12 cellular contexts compared by ENCODE assay signal in genomic region chr3:4988815-4989648, GRCh38. TPM values are rescaled to one million over a fixed set of nuclear protein-coding genes. Genes with fewer than 3 reads are reported as not detected.
DNase-seq lines count a peak whose midpoint lies in the region; ATAC-seq, FAIRE-seq and TF ChIP-seq lines count a peak whose summit lies in the region.
"Had no signal": no experiment of that assay in that cellular context is flagged by ENCODE, and none has a peak within 500 bp of the region (broad histone marks: within the 10 kb centered on the region; RNA-seq: fewer than 3 reads in every experiment).

No MANE protein-coding gene starts in this region.

- H3K79me2 ChIP-seq in ACC112 (ENCODE audit: control insufficient read depth, insufficient read depth, low read length, unreplicated experiment): peaks cover 6% of the 10 kb centered on the region

- POLR2A ChIA-PET in Caco-2 (lab: Charles Lee): no interaction called here

- H3K4me1 ChIP-seq in ACC112 (ENCODE audit: control insufficient read depth, insufficient read depth, low read length, unreplicated experiment): peaks cover 58% of the 10 kb centered on the region
- peaks cover 0 to 7% of the 10 kb centered on the region in 2 donors for H3K4me1 ChIP-seq in small intestine (ENCODE audit: control insufficient read depth in 2 of 2, insufficient read depth in 1 of 2, low read depth in 1 of 2, low read length in 1 of 2)
- peaks cover 17% of the 10 kb centered on the region for H3K4me1 ChIP-seq in Caco-2

- H3K4me1 Mint-ChIP-seq in dendritic cell treated with granulocyte-macrophage colony-stimulating factor and Interleukin-4, amounts not matched to agents 40 ng/mL and 50 ng/mL, for 4 days (ENCODE audit: low read depth): peaks cover 60% of the 10 kb centered on the region
- peaks cover 31 to 39% of the 10 kb centered on the region in 2 donors for H3K4me1 Mint-ChIP-seq in natural killer cell
- H3K4me1 Mint-ChIP-seq in Caco-2 (ENCODE audit: low read depth, unreplicated experiment): peaks cover 22% of the 10 kb centered on the region

- peaks cover 22% of the 10 kb centered on the region for H3K36me3 Mint-ChIP-seq in dendritic cell treated with granulocyte-macrophage colony-stimulating factor and Interleukin-4, amounts not matched to agents 40 ng/mL and 50 ng/mL, for 4 days (ENCODE audit: low read depth)
- peaks cover under 1% of the 10 kb centered on the region for H3K36me3 Mint-ChIP-seq in natural killer cell
- peaks cover 5% of the 10 kb centered on the region for H3K36me3 Mint-ChIP-seq in Caco-2 (ENCODE audit: insufficient read depth, unreplicated experiment)
- H3K36me3 Mint-ChIP-seq: activated naive CD8-positive, alpha-beta T cell had no signal

- peak overlapping the region; percentile 80 for H3K27ac Mint-ChIP-seq in dendritic cell treated with granulocyte-macrophage colony-stimulating factor and Interleukin-4, amounts not matched to agents 40 ng/mL and 50 ng/mL, for 4 days
- H3K27ac Mint-ChIP-seq in natural killer cell (peak overlapping the region; percentile 53 to 100), Caco-2 (ENCODE audit: unreplicated experiment) (no peak overlapping the region)
- H3K27ac Mint-ChIP-seq: activated naive CD8-positive, alpha-beta T cell had no signal

- H3K4me3 ChIP-seq in ACC112 (ENCODE audit: low read depth, low read length) (no peak overlapping the region), small intestine (ENCODE audit: low read depth in 1 of 2, low read length in 2 of 2) (no peak overlapping the region), Caco-2 (ENCODE audit: low read depth, low read length) (no peak overlapping the region)

- CTCF ChIA-PET in Caco-2 (lab: Charles Lee): no interaction called here

- H2AFZ ChIP-seq in ACC112 (ENCODE audit: low read length, unreplicated experiment): peak overlapping the region; percentile 47

- H3K9me3 Mint-ChIP-seq in dendritic cell treated with granulocyte-macrophage colony-stimulating factor and Interleukin-4, amounts not matched to agents 40 ng/mL and 50 ng/mL, for 4 days: no peaks in the 10 kb centered on the region
- H3K9me3 Mint-ChIP-seq in natural killer cell (no peaks in the 10 kb centered on the region), Caco-2 (ENCODE audit: unreplicated experiment) (no peaks in the 10 kb centered on the region)

- DNase-seq in LHCN-M2 (ENCODE audit: low read depth): peak; percentile 42
- DNase-seq in natural killer cell: no peak
- DNase-seq in small intestine: no peak
- no peak for DNase-seq in Caco-2
- DNase-seq in retina: no peak
- DNase-seq: DND-41; SIG-M5; stimulated activated CD4-positive, alpha-beta T cell treated with anti-CD3 and anti-CD28 coated beads, Interleukin-12 subunit alpha, Interleukin-12 subunit beta, amount 100 ng/mL, for 4 hours had no signal

- H3K9me3 ChIP-seq in small intestine (ENCODE audit: control insufficient read depth, low read depth) (no peaks in the 10 kb centered on the region), Caco-2 (no peaks in the 10 kb centered on the region)

- no peaks in the 10 kb centered on the region for H3K27me3 Mint-ChIP-seq in dendritic cell treated with granulocyte-macrophage colony-stimulating factor and Interleukin-4, amounts not matched to agents 40 ng/mL and 50 ng/mL, for 4 days
- no peaks in the 10 kb centered on the region for H3K27me3 Mint-ChIP-seq in natural killer cell (ENCODE audit: low read depth in 2 of 2)
- no peaks in the 10 kb centered on the region for H3K27me3 Mint-ChIP-seq in Caco-2 (ENCODE audit: insufficient read depth, unreplicated experiment)
- H3K27me3 Mint-ChIP-seq: activated naive CD8-positive, alpha-beta T cell had no signal

- H3K27me3 ChIP-seq in ACC112 (ENCODE audit: insufficient read depth, low read length): no peaks in the 10 kb centered on the region
- H3K27me3 ChIP-seq in small intestine (ENCODE audit: control insufficient read depth in 2 of 2, insufficient read depth in 2 of 2, low read length in 2 of 2): no peaks in the 10 kb centered on the region
- H3K27me3 ChIP-seq in Caco-2 (replicated peaks; ENCODE audit: control insufficient read depth, insufficient read depth, low read length): no peaks in the 10 kb centered on the region

- intact Hi-C loops in dendritic cell treated with granulocyte-macrophage colony-stimulating factor and Interleukin-4, amounts not matched to agents 40 ng/mL and 50 ng/mL, for 4 days (cut with micrococcal nuclease): no loop called here
- intact Hi-C loops in natural killer cell (cut with micrococcal nuclease) (loop anchor here (10.0 kb wide), 1 partner anchor 634 kb away; no protein-coding TSS in a partner anchor), Caco-2 (cut with micrococcal nuclease; ENCODE audit: unreplicated experiment) (no loop called here)

- peak overlapping the region; percentile 71 for H3K27ac ChIP-seq in ACC112 (ENCODE audit: low read depth, low read length)
- peak overlapping the region in 1 of 2 donors; percentile 48 for H3K27ac ChIP-seq in small intestine (ENCODE audit: low read depth in 1 of 2, low read length in 1 of 2)

- WGBS in small intestine, 3 donors: 58 to 63% (median 61%) methylated on average over 14 of the region's 14 CpGs

- TF ChIP-seq CTCF in natural killer cell (IDR thresholded peaks at IDR 0.05) (no peak), Caco-2 (IDR thresholded peaks at IDR 0.05; ENCODE audit: insufficient read depth in 1 of 2, low read depth in 1 of 2, low read length in 1 of 2, severe bottlenecking in 1 of 2, unreplicated experiment in 1 of 2) (no peak)

- peak in 1 of 3 donors; percentile 1 for ATAC-seq in natural killer cell
- ATAC-seq in GM21528 (IDR thresholded peaks at IDR 0.05; ENCODE audit: low FRiP score, unreplicated experiment): no peak

- H3K4me3 Mint-ChIP-seq in dendritic cell treated with granulocyte-macrophage colony-stimulating factor and Interleukin-4, amounts not matched to agents 40 ng/mL and 50 ng/mL, for 4 days: no peak overlapping the region
- H3K4me3 Mint-ChIP-seq in natural killer cell: no peak overlapping the region
- H3K4me3 Mint-ChIP-seq in Caco-2 (ENCODE audit: unreplicated experiment): no peak overlapping the region
- H3K4me3 Mint-ChIP-seq: activated naive CD8-positive, alpha-beta T cell had no signal

- no TSS peak for BruUV-seq in Caco-2 (replicated peaks; lab: Mats Ljungman, UMichigan)

- FAIRE-seq in small intestine (lab: Jason Lieb, UNC): no peak

- H3K36me3 ChIP-seq in ACC112 (ENCODE audit: insufficient read depth, low read length) (no peaks in the 10 kb centered on the region), small intestine (ENCODE audit: control insufficient read depth in 2 of 2, insufficient read depth in 2 of 2, low read length in 2 of 2) (no peaks in the 10 kb centered on the region), Caco-2 (ENCODE audit: control insufficient read depth, insufficient read depth, low read length) (no peaks in the 10 kb centered on the region)

RNA-seq across cellular contexts. Expression of gene BHLHE40, which starts 9.8 kb away (rescaled TPM):
- total RNA-seq in LHCN-M2 (2014; rRNA removed) (19.8 and 21.0 TPM in 2 replicates), natural killer cell (100 to 1,000 TPM; 512 to 725 (median 719) TPM), Caco-2 (2022) (8.5 and 8.7 TPM in 2 replicates)
- 32.6 TPM for polyA plus RNA-seq in LHCN-M2 (2012)
- 10 to 100 TPM in 2 of 3 donors, 1 to 10 TPM in 1; 6.3 to 28.5 (median 10.8) TPM for polyA plus RNA-seq in small intestine

Comparison
In these comparisons a context has a peak if more than half of its experiments do, and no peak if none do; other contexts are left out.
1. RNA of gene BHLHE40, which starts 9.8 kb away (total RNA-seq): 512 to 725 TPM in natural killer cell; 19.8 to 21.0 TPM in LHCN-M2 and 8.5 to 8.7 TPM in Caco-2; every median in the first group is over 10 times any median in the second.